7 cellular contexts compared by ENCODE assay signal in genomic region chr10:89217057-89217990, GRCh38. TPM values are rescaled to one million over a fixed set of nuclear protein-coding genes. Genes with fewer than 3 reads are reported as not detected.
DNase-seq lines count a peak whose midpoint lies in the region; ATAC-seq and TF ChIP-seq lines count a peak whose summit lies in the region.

No MANE protein-coding gene starts in this region.

- H3K27me3 ChIP-seq in right lobe of liver = no peaks in the 10 kb centered on the region

- TF ChIP-seq CTCF in GM12875 (IDR thresholded peaks at IDR 0.05; ENCODE audit: borderline replicate concordance, insufficient read depth, low read depth, low read length) = peak; percentile 36; the same call in 1 of the 2 replicates
- TF ChIP-seq CTCF in chondrocyte (IDR thresholded peaks at IDR 0.05) = peak; percentile 83
- peak; percentile 67 to 83 (median 82) for TF ChIP-seq CTCF in right lobe of liver (IDR thresholded peaks at IDR 0.05)

- peak; percentile 53 for DNase-seq in NCI-H1694 treated with DMSO at 0.1 percent for 48 hours (lab: John Stamatoyannopoulos, UW)
- peak; percentile 55 for DNase-seq in activated CD4-positive, CD25-positive, alpha-beta regulatory T cell treated with anti-CD3 and anti-CD28 coated beads, Interleukin-2, amount 50 U/mL, for 16 hours (ENCODE audit: low read depth, low spot score)
- no peak for DNase-seq in chondrocyte (ENCODE audit: low spot score)
- DNase-seq in right lobe of liver = no peak
- peak; percentile 34 to 57 (median 44) for DNase-seq in stimulated activated CD4-positive, alpha-beta T cell treated with anti-CD3 and anti-CD28 coated beads, TNF-alpha, amount 100 ng/mL, for 24 hours (ENCODE audit: low read depth in 3 of 3)

- H3K4me3 Mint-ChIP-seq in chondrocyte (ENCODE audit: unreplicated experiment) = no peak overlapping the region

- H3K4me1 ChIP-seq in right lobe of liver = peaks cover 0 to 46% (median 17%) of the 10 kb centered on the region in 4 donors

- H3K27ac ChIP-seq in right lobe of liver = peak overlapping the region; percentile 1 to 68 (median 22)

- H3K9me3 Mint-ChIP-seq in chondrocyte (ENCODE audit: low read depth) = no peaks in the 10 kb centered on the region

- peaks cover 0 to 15% (median 5%) of the 10 kb centered on the region in 4 donors for H3K36me3 ChIP-seq in right lobe of liver

- no peak for TF ChIP-seq POLR2A in right lobe of liver (IDR thresholded peaks at IDR 0.05)

- peaks cover 1% of the 10 kb centered on the region for H3K27me3 Mint-ChIP-seq in chondrocyte (ENCODE audit: low read depth)

- 3% methylated on average over 6 of the region's 6 CpGs for WGBS in right lobe of liver (ENCODE audit: insufficient coverage, low coverage, low lambda C conversion rate, missing lambda C conversion rate)

- H3K27ac Mint-ChIP-seq in chondrocyte (ENCODE audit: unreplicated experiment) = peak overlapping the region; percentile 22

- intact Hi-C loops in right lobe of liver (cut with DNase I) = no loop called here

- peaks cover 8% of the 10 kb centered on the region for H3K4me1 Mint-ChIP-seq in chondrocyte (ENCODE audit: low read depth)

- ATAC-seq in right lobe of liver (peak in 2 of 4 donors; percentile 21 to 31), HG02852 (IDR thresholded peaks at IDR 0.05; ENCODE audit: unreplicated experiment) (no peak)

- no peak overlapping the region for H3K4me3 ChIP-seq in GM12875 (ENCODE audit: low read depth, low read length)
- no peak overlapping the region for H3K4me3 ChIP-seq in right lobe of liver

- H3K36me3 Mint-ChIP-seq in chondrocyte (ENCODE audit: low read depth) = peaks cover 2% of the 10 kb centered on the region

- no peaks in the 10 kb centered on the region for H3K9me3 ChIP-seq in right lobe of liver

RNA-seq across cellular contexts. Expression of gene CH25H, which starts 10.2 kb away (rescaled TPM):
- total RNA-seq in chondrocyte = not detected in 3 replicates
- total RNA-seq in right lobe of liver = 1 to 10 TPM in 1 of 6 experiments, under 1 TPM in 3, not detected in 2; 0.31 to 1.2 (median 0.60) TPM

RNA-seq across cellular contexts. Expression of gene LIPA, which starts 34.3 kb away (rescaled TPM):
- total RNA-seq in chondrocyte = 35.8 to 52.5 TPM (median 44.1 TPM) in 3 replicates
- total RNA-seq in right lobe of liver = 100 to 1,000 TPM in 1 of 6 experiments, 10 to 100 TPM in 5; 52.4 to 179 (median 58.4) TPM

Comparison
In these comparisons a context has a peak if more than half of its experiments do, and no peak if none do; other contexts are left out.
1. DNase-seq: peak in NCI-H1694 treated with DMSO at 0.1 percent for 48 hours (single experiment), activated CD4-positive, CD25-positive, alpha-beta regulatory T cell treated with anti-CD3 and anti-CD28 coated beads, Interleukin-2, amount 50 U/mL, for 16 hours (single experiment) and stimulated activated CD4-positive, alpha-beta T cell treated with anti-CD3 and anti-CD28 coated beads, TNF-alpha, amount 100 ng/mL, for 24 hours (3 of 3); none in chondrocyte (single experiment) and right lobe of liver (0 of 3).
2. Peak in every context shown above with its lines, with median percentiles within 50 percentile points of each other: CTCF ChIP-seq.